1 cellular context compared by ENCODE assay signal in genomic region chr1:224482619-224483018, GRCh38.
TF ChIP-seq lines count a peak whose summit lies in the region.

No MANE protein-coding gene starts in this region.

TF ChIP-seq in K562, 482 proteins besides CTCF, POLR2A, EP300 and RAD21 (continued from another document):
- TF ChIP-seq PBX2 (CRISPR knock-in tag; IDR thresholded peaks at IDR 0.05; ENCODE audit: low read depth) = no peak
- peak; percentile 53 for TF ChIP-seq PBX2 (tag; conservative IDR thresholded peaks at IDR 0.05; ENCODE audit: low read depth)
- no peak for TF ChIP-seq L3MBTL2 (IDR thresholded peaks at IDR 0.05)
- no peak for TF ChIP-seq CGGBP1 (CRISPR knock-in tag; IDR thresholded peaks at IDR 0.05)
- TF ChIP-seq CEBPG (CRISPR knock-in tag; IDR thresholded peaks at IDR 0.05) = peak; percentile 39; the same call in 1 of the 2 replicates
- 0 out of 4 replicates have a peak, but pooled peaks of 1 of the 2 experiments have one; percentile 29 for TF ChIP-seq CEBPG (tag; conservative IDR thresholded peaks at IDR 0.05 in 1 of 2, IDR thresholded peaks at IDR 0.05 in 1 of 2)
- TF ChIP-seq TRIM24 (IDR thresholded peaks at IDR 0.05) = peak in 1 of 2 experiments; percentile 11; a peak in 1 of 4 replicates
- TF ChIP-seq TFAP4 (CRISPR knock-in tag; IDR thresholded peaks at IDR 0.05; ENCODE audit: borderline replicate concordance) = peak; percentile 38; the same call in 1 of the 2 replicates
- TF ChIP-seq ZNF518B (CRISPR knock-in tag; IDR thresholded peaks at IDR 0.05) = no peak
- no peak for TF ChIP-seq RB1 (IDR thresholded peaks at IDR 0.05; ENCODE audit: low read depth)
- TF ChIP-seq ATF3 (IDR thresholded peaks at IDR 0.05) = peak; percentile 74
- TF ChIP-seq ATF3 (CRISPR knock-in tag; conservative IDR thresholded peaks at IDR 0.05) = no peak
- peak; percentile 55 for TF ChIP-seq CEBPB (tag; IDR thresholded peaks at IDR 0.05)
- TF ChIP-seq BHLHE40 (IDR thresholded peaks at IDR 0.05; ENCODE audit: low read length) = 0 out of 2 replicates have a peak, but pooled peaks have one; percentile 48
- peak; percentile 68 for TF ChIP-seq NFIC (IDR thresholded peaks at IDR 0.05)
